ENCODE assay signal across 22 cellular contexts in genomic region chr22:47406896-47407295, GRCh38.
"Had no signal": no experiment of that assay in that cellular context is flagged by ENCODE, and none has a peak within 500 bp of the region (broad histone marks: within the 10 kb centered on the region; RNA-seq: fewer than 3 reads in every experiment).

No MANE protein-coding gene starts in this region.

- H3K9me3 ChIP-seq: left lung, mucosa of descending colon, prostate gland, right atrium auricular region, sigmoid colon, stomach, thyroid gland, uterus had no signal

- H3K27me3 ChIP-seq: right atrium auricular region, thyroid gland, uterus had no signal

- DNase-seq: cortex of kidney; effector memory CD8-positive, alpha-beta T cell; hypothalamus; immature natural killer cell; left lung; mammary epithelial cell; mucosa of descending colon; naive B cell; sigmoid colon; stimulated activated CD4-positive, alpha-beta T cell treated with anti-CD3 and anti-CD28 coated beads, Interleukin-2, amount 100 ng/mL, for 24 hours; stimulated activated CD4-positive, alpha-beta T cell treated with anti-CD3 and anti-CD28 coated beads, Interleukin-4, amount 100 ng/mL, for 24 hours; stimulated activated naive CD4-positive, alpha-beta T cell treated with Interleukin-2 at 50 U/mL for 16 hours; stomach; thyroid gland; trophoblast cell; uterus had no signal

- H3K36me3 ChIP-seq: left lung, prostate gland, right atrium auricular region, sigmoid colon, stomach, thyroid gland, uterus had no signal

- H3K27ac Mint-ChIP-seq: effector memory CD8-positive, alpha-beta T cell; immature natural killer cell; natural killer cell treated with Interleukin-12 subunit alpha and Interleukin-12 subunit beta and Interleukin-15 and Interleukin-18, amount 100 ng/mL, for 72 hours; stimulated activated effector memory CD8-positive, alpha-beta T cell treated with anti-CD3 and anti-CD28 coated beads, Interleukin-12 subunit alpha, Interleukin-12 subunit beta, amount 100 ng/mL, for 72 hours had no signal

- H3K9me3 Mint-ChIP-seq: central memory CD8-positive, alpha-beta T cell; effector memory CD8-positive, alpha-beta T cell; naive B cell; natural killer cell treated with Interleukin-12 subunit alpha and Interleukin-12 subunit beta and Interleukin-15 and Interleukin-18, amount 100 ng/mL, for 72 hours; stimulated activated effector memory CD8-positive, alpha-beta T cell treated with anti-CD3 and anti-CD28 coated beads, Interleukin-12 subunit alpha, Interleukin-12 subunit beta, amount 100 ng/mL, for 72 hours had no signal

- H3K4me1 Mint-ChIP-seq: central memory CD8-positive, alpha-beta T cell; immature natural killer cell; naive B cell; neural crest cell had no signal

- H3K36me3 Mint-ChIP-seq: immature natural killer cell; naive B cell; natural killer cell treated with Interleukin-12 subunit alpha and Interleukin-12 subunit beta and Interleukin-15 and Interleukin-18, amount 100 ng/mL, for 72 hours; stimulated activated effector memory CD8-positive, alpha-beta T cell treated with anti-CD3 and anti-CD28 coated beads, Interleukin-12 subunit alpha, Interleukin-12 subunit beta, amount 100 ng/mL, for 72 hours had no signal

- ATAC-seq: effector memory CD8-positive, alpha-beta T cell; left lung; mucosa of descending colon; natural killer cell treated with Interleukin-12 subunit alpha and Interleukin-12 subunit beta and Interleukin-15 and Interleukin-18, amount 100 ng/mL, for 72 hours; stimulated activated effector memory CD8-positive, alpha-beta T cell treated with anti-CD3 and anti-CD28 coated beads, Interleukin-12 subunit alpha, Interleukin-12 subunit beta, amount 100 ng/mL, for 72 hours had no signal

- H3K27ac ChIP-seq: left lung, prostate gland, right atrium auricular region, sigmoid colon, stomach, thyroid gland, uterus had no signal

- H3K4me3 ChIP-seq: left lung, mucosa of descending colon, prostate gland, right atrium auricular region, sigmoid colon, stomach, thyroid gland, uterus had no signal

- H3K4me3 Mint-ChIP-seq: central memory CD8-positive, alpha-beta T cell; effector memory CD8-positive, alpha-beta T cell; immature natural killer cell; naive B cell; natural killer cell treated with Interleukin-12 subunit alpha and Interleukin-12 subunit beta and Interleukin-15 and Interleukin-18, amount 100 ng/mL, for 72 hours; neural crest cell; stimulated activated effector memory CD8-positive, alpha-beta T cell treated with anti-CD3 and anti-CD28 coated beads, Interleukin-12 subunit alpha, Interleukin-12 subunit beta, amount 100 ng/mL, for 72 hours had no signal

- H3K4me1 ChIP-seq: left lung, prostate gland, right atrium auricular region, sigmoid colon, stomach, thyroid gland, uterus had no signal
